27 cellular contexts compared by ENCODE assay signal in the genomic region with DNA sequence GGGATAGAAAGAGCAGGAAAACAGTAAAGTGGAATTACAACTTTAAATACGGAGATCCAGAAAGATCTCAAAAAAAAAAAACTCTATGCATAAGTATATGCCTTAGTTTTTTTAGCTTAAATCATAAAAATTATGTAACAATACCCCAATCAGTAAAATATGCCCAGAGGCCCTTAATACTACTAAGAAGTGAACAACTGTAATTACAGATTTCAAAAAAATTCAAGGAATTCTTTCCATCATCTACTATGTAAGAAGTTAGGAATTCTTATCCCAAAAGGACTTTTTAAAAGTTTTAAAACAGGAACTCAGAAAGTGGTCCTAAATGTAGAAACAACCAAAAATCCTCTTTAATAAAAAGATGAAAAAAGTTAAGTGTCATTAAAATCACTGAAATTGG.
DNase-seq lines count a peak whose midpoint lies in the region; ATAC-seq and TF ChIP-seq lines count a peak whose summit lies in the region.
"Had no signal": no experiment of that assay in that cellular context is flagged by ENCODE, and none has a peak within 500 bp of the region (broad histone marks: within the 10 kb centered on the region; RNA-seq: fewer than 3 reads in every experiment).

No MANE protein-coding gene starts in this region.

- no CpG with 5 or more reads among the region's 1 CpG for WGBS in mesenchymal stem cell

- no peak overlapping the region for H2BK120ac ChIP-seq in mesenchymal stem cell (ENCODE audit: low read depth, low read length)

- peaks cover 88% of the 10 kb centered on the region for H3K79me2 ChIP-seq in Loucy (ENCODE audit: insufficient read depth, low read length)

- no peaks in the 10 kb centered on the region for H3K36me3 Mint-ChIP-seq in activated CD8-positive, alpha-beta T cell treated with anti-CD3 and anti-CD28 coated beads, Interleukin-2, amount 10 ng/mL, durations not matched to agents 7 days and 5 days (ENCODE audit: low read depth)

- no peaks in the 10 kb centered on the region for H3K4me1 Mint-ChIP-seq in activated CD8-positive, alpha-beta T cell treated with anti-CD3 and anti-CD28 coated beads, Interleukin-2, amount 10 ng/mL, durations not matched to agents 7 days and 5 days (ENCODE audit: low read depth)
- H3K4me1 Mint-ChIP-seq: activated naive CD4-positive, alpha-beta T cell treated with anti-CD3 and anti-CD28 coated beads, Interleukin-2, amount 10 ng/mL, durations not matched to agents 7 days and 5 days had no signal

- H4K20me1 ChIP-seq in Loucy (ENCODE audit: insufficient read depth, low read length, poor library complexity, severe bottlenecking): no peaks in the 10 kb centered on the region

- CTCF ChIA-PET in activated CD8-positive, alpha-beta T cell treated with anti-CD3 and anti-CD28 coated beads, Interleukin-2, amount 10 ng/mL, durations not matched to agents 7 days and 5 days (lab: Charles Lee): no interaction called here

- H2BK5ac ChIP-seq in mesenchymal stem cell (ENCODE audit: low read depth, low read length, poor library complexity, severe bottlenecking): no peak overlapping the region

- peak overlapping the region; percentile 15 for H3K4me2 ChIP-seq in Loucy (ENCODE audit: low read depth, low read length, poor library complexity, severe bottlenecking)
- H3K4me2 ChIP-seq in mesenchymal stem cell (ENCODE audit: low read length, poor library complexity, severe bottlenecking): no peak overlapping the region

- no peak overlapping the region for H3K4ac ChIP-seq in mesenchymal stem cell (ENCODE audit: low read depth in 1 of 2, low read length in 2 of 2)

- no peak overlapping the region for H2AK5ac ChIP-seq in mesenchymal stem cell (ENCODE audit: low read length, severe bottlenecking)

- H3K27ac ChIP-seq in mesenchymal stem cell (ENCODE audit: low read length, poor library complexity, severe bottlenecking): no peak overlapping the region
- H3K27ac ChIP-seq: coronary artery, esophagus squamous epithelium, lower lobe of right lung, right lobe of liver, upper lobe of left lung, VCaP had no signal

- H3K9ac ChIP-seq in Loucy (ENCODE audit: low read depth, low read length, poor library complexity, severe bottlenecking) (peak overlapping the region; percentile 36), mesenchymal stem cell (ENCODE audit: low read length) (peak overlapping the region; percentile 40)

- POLR2A ChIA-PET in activated CD8-positive, alpha-beta T cell treated with anti-CD3 and anti-CD28 coated beads, Interleukin-2, amount 10 ng/mL, durations not matched to agents 7 days and 5 days (lab: Charles Lee): no interaction called here

- no peaks in the 10 kb centered on the region for H3F3A ChIP-seq in Loucy (ENCODE audit: low read depth)

- H3K4me1 ChIP-seq in Loucy (ENCODE audit: insufficient read depth, low read length, poor library complexity, severe bottlenecking) (peaks cover 74% of the 10 kb centered on the region), mesenchymal stem cell (ENCODE audit: control insufficient read depth, insufficient read depth, low read depth, low read length) (peaks cover 1% of the 10 kb centered on the region)
- H3K4me1 ChIP-seq: esophagus squamous epithelium, right lobe of liver, upper lobe of left lung had no signal

- H2AFZ ChIP-seq in Loucy (ENCODE audit: low read length): no peak overlapping the region
- no peak overlapping the region for H2AFZ ChIP-seq in mesenchymal stem cell (ENCODE audit: low read depth, low read length)

- ATAC-seq in activated CD8-positive, alpha-beta T cell treated with anti-CD3 and anti-CD28 coated beads, Interleukin-2, amount 10 ng/mL, durations not matched to agents 7 days and 5 days: no peak
- no peak for ATAC-seq in GM19395 (IDR thresholded peaks at IDR 0.05; ENCODE audit: unreplicated experiment)
- ATAC-seq: activated T-cell treated with anti-CD3 and anti-CD28 coated beads, Interleukin-2, amount 50 U/mL, for 72 hours; K562; lower lobe of right lung; right lobe of liver; stimulated activated naive B cell treated with anti-CD40 and anti-IgM and Interleukin-4, amounts not matched to agents 10 μg/mL and 1 μg/mL and 100 μg/mL, for 72 hours had no signal

- DNase-seq in AG20443 (ENCODE audit: low spot score): peak; percentile 20
- peak; percentile 52 for DNase-seq in dedifferentiated amniotic fluid mesenchymal stem cell (ENCODE audit: extremely low spot score)
- no peak for DNase-seq in mesenchymal stem cell
- no peak for DNase-seq in activated CD8-positive, alpha-beta T cell treated with anti-CD3 and anti-CD28 coated beads, Interleukin-2, amount 10 ng/mL, durations not matched to agents 7 days and 5 days
- no peak for DNase-seq in NCI-H1417 (lab: John Stamatoyannopoulos, UW)
- DNase-seq in Kasumi-1 (lab: John Stamatoyannopoulos, UW): no peak
- DNase-seq: activated CD4-positive, alpha-beta T cell treated with anti-CD3 and anti-CD28 coated beads for 4 hours; activated naive CD4-positive, alpha-beta T cell treated with anti-CD3 and anti-CD28 coated beads, Interleukin-2, amount 10 ng/mL, durations not matched to agents 7 days and 5 days; activated T-cell treated with anti-CD3 and anti-CD28 coated beads, Interleukin-2, amount 50 U/mL, for 72 hours; amygdala; esophagus squamous epithelium; lower lobe of right lung; MG63; NCI-H1436; NCI-H748 treated with DMSO at 0.1 percent for 48 hours; posterior cingulate gyrus; right lobe of liver; stimulated activated naive B cell treated with anti-CD40 and anti-IgM and Interleukin-4, amounts not matched to agents 10 μg/mL and 1 μg/mL and 100 μg/mL, for 72 hours; upper lobe of left lung had no signal

- no peaks in the 10 kb centered on the region for H3K27me3 ChIP-seq in Loucy (ENCODE audit: insufficient read depth, low read length, poor library complexity, severe bottlenecking)
- no peaks in the 10 kb centered on the region for H3K27me3 ChIP-seq in mesenchymal stem cell (ENCODE audit: control insufficient read depth in 1 of 2, insufficient read depth in 1 of 2, low read length in 2 of 2)
- H3K27me3 ChIP-seq: esophagus squamous epithelium, MG63, right lobe of liver, upper lobe of left lung had no signal

- no peak overlapping the region for H4K91ac ChIP-seq in mesenchymal stem cell (ENCODE audit: low read length)

- H3K9me2 ChIP-seq in Loucy (replicated peaks; ENCODE audit: low read depth, low read length): no peaks in the 10 kb centered on the region

- peaks cover 19% of the 10 kb centered on the region for H3K36me3 ChIP-seq in Loucy (ENCODE audit: insufficient read depth, low read length)
- H3K36me3 ChIP-seq in mesenchymal stem cell (ENCODE audit: control insufficient read depth in 1 of 2, insufficient read depth in 2 of 2, low read depth in 1 of 2, low read length in 2 of 2): peaks cover 0 to 13% of the 10 kb centered on the region in 2 experiments
- H3K36me3 ChIP-seq: HAP-1, lower lobe of right lung, MG63, right lobe of liver, upper lobe of left lung had no signal

- H3K14ac ChIP-seq in mesenchymal stem cell (ENCODE audit: low read length in 2 of 2): no peak overlapping the region

- H3K9me3 ChIP-seq in Loucy (ENCODE audit: insufficient read depth, low read depth, low read length) (no peaks in the 10 kb centered on the region), mesenchymal stem cell (ENCODE audit: control insufficient read depth, low read length) (no peaks in the 10 kb centered on the region)
- H3K9me3 ChIP-seq: esophagus squamous epithelium, HAP-1, lower lobe of right lung, MG63, right lobe of liver, upper lobe of left lung had no signal

- no peaks in the 10 kb centered on the region for H3K27me3 Mint-ChIP-seq in activated CD8-positive, alpha-beta T cell treated with anti-CD3 and anti-CD28 coated beads, Interleukin-2, amount 10 ng/mL, durations not matched to agents 7 days and 5 days (ENCODE audit: low read depth)
- H3K27me3 Mint-ChIP-seq: activated naive CD4-positive, alpha-beta T cell treated with anti-CD3 and anti-CD28 coated beads, Interleukin-2, amount 10 ng/mL, durations not matched to agents 7 days and 5 days; stimulated activated naive B cell treated with anti-CD40 and anti-IgM and Interleukin-4, amounts not matched to agents 10 μg/mL and 1 μg/mL and 100 μg/mL, for 72 hours had no signal

- no peak overlapping the region for H3K23ac ChIP-seq in mesenchymal stem cell (ENCODE audit: low read length in 2 of 2)

- H3K4me3 ChIP-seq in Loucy (ENCODE audit: low read length, poor library complexity, severe bottlenecking): no peak overlapping the region
- H3K4me3 ChIP-seq in mesenchymal stem cell (ENCODE audit: insufficient read depth in 1 of 2, low read depth in 1 of 2, low read length in 2 of 2): no peak overlapping the region
- H3K4me3 ChIP-seq: coronary artery, esophagus squamous epithelium, HAP-1, K562, lower lobe of right lung, MG63, right lobe of liver, upper lobe of left lung had no signal

- no peak overlapping the region for H2BK15ac ChIP-seq in mesenchymal stem cell (ENCODE audit: low read depth, poor library complexity, severe bottlenecking)

- TF ChIP-seq CTCF in Loucy (conservative IDR thresholded peaks at IDR 0.05; ENCODE audit: low read length): no peak

- H4K8ac ChIP-seq in mesenchymal stem cell (ENCODE audit: low read length): no peak overlapping the region

- peaks cover 6% of the 10 kb centered on the region for H3K79me1 ChIP-seq in mesenchymal stem cell (replicated peaks; ENCODE audit: low read length, poor library complexity, severe bottlenecking)

- no peak overlapping the region for H2BK12ac ChIP-seq in mesenchymal stem cell (ENCODE audit: low read length in 2 of 2)

- no peak overlapping the region for H3K27ac Mint-ChIP-seq in activated CD8-positive, alpha-beta T cell treated with anti-CD3 and anti-CD28 coated beads, Interleukin-2, amount 10 ng/mL, durations not matched to agents 7 days and 5 days
- H3K27ac Mint-ChIP-seq: activated naive CD4-positive, alpha-beta T cell treated with anti-CD3 and anti-CD28 coated beads, Interleukin-2, amount 10 ng/mL, durations not matched to agents 7 days and 5 days; stimulated activated naive B cell treated with anti-CD40 and anti-IgM and Interleukin-4, amounts not matched to agents 10 μg/mL and 1 μg/mL and 100 μg/mL, for 72 hours; T-helper 2 cell treated with Interferon-gamma antibody and Interleukin-4, amounts not matched to agents 5 μg/mL and 100 μg/mL, for 36 hours had no signal

- no peaks in the 10 kb centered on the region for H3K9me3 Mint-ChIP-seq in activated CD8-positive, alpha-beta T cell treated with anti-CD3 and anti-CD28 coated beads, Interleukin-2, amount 10 ng/mL, durations not matched to agents 7 days and 5 days (ENCODE audit: insufficient read depth)
- H3K9me3 Mint-ChIP-seq: activated T-cell treated with anti-CD3 and anti-CD28 coated beads, Interleukin-2, amount 50 U/mL, for 72 hours; neural crest cell; stimulated activated naive B cell treated with anti-CD40 and anti-IgM and Interleukin-4, amounts not matched to agents 10 μg/mL and 1 μg/mL and 100 μg/mL, for 72 hours; T-helper 2 cell treated with Interferon-gamma antibody and Interleukin-4, amounts not matched to agents 5 μg/mL and 100 μg/mL, for 36 hours had no signal

- H3K4me3 Mint-ChIP-seq in activated CD8-positive, alpha-beta T cell treated with anti-CD3 and anti-CD28 coated beads, Interleukin-2, amount 10 ng/mL, durations not matched to agents 7 days and 5 days: no peak overlapping the region
- H3K4me3 Mint-ChIP-seq: activated naive CD4-positive, alpha-beta T cell treated with anti-CD3 and anti-CD28 coated beads, Interleukin-2, amount 10 ng/mL, durations not matched to agents 7 days and 5 days; activated T-cell treated with anti-CD3 and anti-CD28 coated beads, Interleukin-2, amount 50 U/mL, for 72 hours; neural crest cell; stimulated activated naive B cell treated with anti-CD40 and anti-IgM and Interleukin-4, amounts not matched to agents 10 μg/mL and 1 μg/mL and 100 μg/mL, for 72 hours; T-helper 2 cell treated with Interferon-gamma antibody and Interleukin-4, amounts not matched to agents 5 μg/mL and 100 μg/mL, for 36 hours had no signal

- H3K18ac ChIP-seq in mesenchymal stem cell (ENCODE audit: low read depth in 1 of 2, low read length in 2 of 2): no peak overlapping the region

Comparison
In these comparisons a context has a peak if more than half of its experiments do, and no peak if none do; other contexts are left out.
1. DNase-seq: peak in AG20443 (single experiment) and dedifferentiated amniotic fluid mesenchymal stem cell (single experiment); none in mesenchymal stem cell (single experiment), activated CD8-positive, alpha-beta T cell treated with anti-CD3 and anti-CD28 coated beads, Interleukin-2, amount 10 ng/mL, durations not matched to agents 7 days and 5 days (single experiment), NCI-H1417 (0 of 3) and Kasumi-1 (0 of 2).